In the genomic region with DNA sequence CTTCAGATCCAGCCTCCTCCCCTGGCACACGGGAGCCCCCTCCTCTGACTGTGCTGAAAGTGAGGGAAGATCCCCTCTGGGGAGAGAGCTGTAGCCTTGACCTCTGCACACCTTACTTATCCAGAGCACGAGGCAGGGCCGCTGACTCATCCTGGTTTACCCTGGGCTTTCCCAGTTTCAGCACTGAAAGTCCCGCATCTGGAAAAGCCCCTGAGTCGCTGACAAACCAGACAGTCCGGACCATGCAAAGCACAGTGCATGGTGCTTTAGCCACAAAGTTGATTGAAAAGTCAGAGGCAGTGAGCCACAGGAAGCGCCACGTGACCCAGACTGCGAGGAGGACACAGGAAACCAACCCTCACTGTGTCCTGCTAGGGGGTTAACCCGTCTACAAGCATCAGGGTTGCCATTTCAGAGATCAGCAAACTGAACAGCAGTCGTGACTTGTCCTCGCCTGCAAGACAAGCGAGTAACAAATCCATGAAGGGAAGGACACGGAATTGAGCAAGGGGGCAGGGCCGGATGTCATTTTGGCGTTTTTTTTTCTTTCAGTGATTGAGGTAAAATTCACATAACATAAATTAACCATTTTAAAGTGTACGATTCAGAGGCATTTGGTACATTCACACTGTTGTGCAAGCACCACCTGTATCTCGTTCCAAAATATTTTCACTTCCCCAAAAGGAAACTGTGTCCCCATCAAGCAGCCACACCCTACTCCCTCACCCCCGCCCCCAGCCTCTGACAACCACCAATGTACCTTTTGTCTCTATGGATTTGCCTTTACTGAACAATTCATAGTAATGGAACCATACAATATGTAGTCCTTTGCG, we compare ENCODE assay signal across 7 cellular contexts. TPM values are rescaled to one million over a fixed set of nuclear protein-coding genes. Genes with fewer than 3 reads are reported as not detected.
DNase-seq lines count a peak whose midpoint lies in the region; ATAC-seq lines count a peak whose summit lies in the region.

No MANE protein-coding gene starts in this region.

- peaks cover 17% of the 10 kb centered on the region for H3K4me1 ChIP-seq in SJCRH30

- H3K9me3 ChIP-seq in SJCRH30 (replicated peaks), result no peaks in the 10 kb centered on the region

- peak overlapping the region; percentile 94 for H3K27ac Mint-ChIP-seq in activated naive CD4-positive, alpha-beta T cell treated with anti-CD3 and anti-CD28 coated beads, Interleukin-2, amount 50 U/mL, for 24 hours

- H3K4me3 Mint-ChIP-seq in activated naive CD4-positive, alpha-beta T cell treated with anti-CD3 and anti-CD28 coated beads, Interleukin-2, amount 50 U/mL, for 24 hours, result peak overlapping the region; percentile 83

- H3K4me1 Mint-ChIP-seq in activated naive CD4-positive, alpha-beta T cell treated with anti-CD3 and anti-CD28 coated beads, Interleukin-2, amount 50 U/mL, for 24 hours, result peaks cover 68% of the 10 kb centered on the region

- H3K27ac ChIP-seq in SJCRH30, result peak overlapping the region; percentile 42

- ATAC-seq in GM18909 (IDR thresholded peaks at IDR 0.05; ENCODE audit: poor library complexity, unreplicated experiment), result peak; percentile 79
- peak; percentile 76 for ATAC-seq in HG03108 (IDR thresholded peaks at IDR 0.05; ENCODE audit: unreplicated experiment)

- DNase-seq in SJCRH30 (peak; percentile 62 to 74), hepatic stellate cell (ENCODE audit: low spot score) (peak; percentile 50), OCI-M2 (lab: John Stamatoyannopoulos, UW; ENCODE audit: unreplicated experiment) (no peak)
- peak; percentile 45 to 54 for DNase-seq in stimulated activated CD4-positive, alpha-beta T cell treated with anti-CD3 and anti-CD28 coated beads, Interleukin-1b, Interleukin-23, amount 100 ng/mL, for 1 hour (ENCODE audit: low read depth in 2 of 2)

- H3K27me3 Mint-ChIP-seq in activated naive CD4-positive, alpha-beta T cell treated with anti-CD3 and anti-CD28 coated beads, Interleukin-2, amount 50 U/mL, for 24 hours, result no peaks in the 10 kb centered on the region

- no peaks in the 10 kb centered on the region for H3K9me3 Mint-ChIP-seq in activated naive CD4-positive, alpha-beta T cell treated with anti-CD3 and anti-CD28 coated beads, Interleukin-2, amount 50 U/mL, for 24 hours

- H3K36me3 Mint-ChIP-seq in activated naive CD4-positive, alpha-beta T cell treated with anti-CD3 and anti-CD28 coated beads, Interleukin-2, amount 50 U/mL, for 24 hours, result no peaks in the 10 kb centered on the region

- peak overlapping the region; percentile 48 for H3K4me3 ChIP-seq in SJCRH30

- H3K27me3 ChIP-seq in SJCRH30, result no peaks in the 10 kb centered on the region

- H3K36me3 ChIP-seq in SJCRH30, result no peaks in the 10 kb centered on the region

RNA-seq across cellular contexts. Expression of gene IFNGR2, which starts 19.9 kb away (rescaled TPM):
- total RNA-seq in SJCRH30 (2014; rRNA removed; shearing (Covaris generic)), result 67.1 and 71.6 TPM in 2 replicates

RNA-seq across cellular contexts. Expression of gene IFNAR1, which starts 58.5 kb away (rescaled TPM):
- total RNA-seq in SJCRH30 (2014; rRNA removed; shearing (Covaris generic)), result 25.9 and 30.1 TPM in 2 replicates
